Comparison of ENCODE assay signal across 4 cellular contexts in the genomic region with DNA sequence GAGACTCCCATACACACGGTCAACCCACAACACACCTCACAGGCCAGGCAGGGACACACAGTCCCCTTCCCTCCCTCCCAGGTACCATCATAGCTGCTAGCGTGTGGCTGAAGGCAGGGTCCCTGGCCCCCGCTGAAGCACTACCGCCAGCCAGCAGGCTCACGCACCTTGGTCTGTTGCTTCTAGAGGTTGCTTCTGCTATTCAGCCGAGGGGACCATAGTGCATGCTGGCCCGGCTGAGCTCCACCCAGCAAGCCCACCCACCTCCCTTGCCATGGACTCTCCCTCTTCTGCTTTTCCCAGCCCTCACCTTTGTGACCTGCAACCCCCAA. TPM values are rescaled to one million over a fixed set of nuclear protein-coding genes. Genes with fewer than 3 reads are reported as not detected.
"Had no signal": no experiment of that assay in that cellular context is flagged by ENCODE, and none has a peak within 500 bp of the region (broad histone marks: within the 10 kb centered on the region; RNA-seq: fewer than 3 reads in every experiment).

No MANE protein-coding gene starts in this region.

RNA-seq across cellular contexts. Expression of a gene that starts 38.0 kb away (rescaled TPM):
- total RNA-seq: LHCN-M2, M059J, MCF 10A, NCI-H460 had no signal

RNA-seq across cellular contexts. Expression of a gene that starts 46.7 kb away (rescaled TPM):
- total RNA-seq: LHCN-M2, M059J, MCF 10A, NCI-H460 had no signal
